Comparison of ENCODE assay signal across 8 cellular contexts in genomic region chr9:15510789-15511575, GRCh38. TPM values are rescaled to one million over a fixed set of nuclear protein-coding genes. Genes with fewer than 3 reads are reported as not detected.
A peak's percentile ranks its signal among the peaks of the same experiment; 100 is the strongest.
DNase-seq lines count a peak whose midpoint lies in the region; ATAC-seq, FAIRE-seq and TF ChIP-seq lines count a peak whose summit lies in the region.

TSS of gene PSIP1 (minus strand) at chr9:15510970. CDS start at chr9:15510188, 782 bp downstream.

- TF ChIP-seq EP300 in HepG2 (IDR thresholded peaks at IDR 0.05; ENCODE audit: low read depth in 2 of 2, low read length in 2 of 2) (no peak), HepG2 (CRISPR knock-in tag; IDR thresholded peaks at IDR 0.05; ENCODE audit: borderline replicate concordance) (no peak)

- intact Hi-C loops in dendritic cell treated with granulocyte-macrophage colony-stimulating factor and Interleukin-4, amounts not matched to agents 40 ng/mL and 50 ng/mL, for 4 days (cut with micrococcal nuclease): loop anchor here (1.0 to 5.0 kb wide), 3 partner anchors 41 to 204 kb away; partner anchors contain the start of genes SNAPC3 and TTC39B
- intact Hi-C loops in HepG2 (cut with micrococcal nuclease; ENCODE audit: unreplicated experiment): loop anchor here (2.0 to 10.0 kb wide), 2 partner anchors 42 to 94 kb away; partner anchors contain the start of gene CCDC171

- H3K9me3 Mint-ChIP-seq in dendritic cell treated with granulocyte-macrophage colony-stimulating factor and Interleukin-4, amounts not matched to agents 40 ng/mL and 50 ng/mL, for 4 days: no peaks in the 10 kb centered on the region

- no peak for FAIRE-seq in HepG2 (lab: Jason Lieb, UNC)

- POLR2A ChIA-PET in HepG2 (lab: Yijun Ruan, JAX): interaction anchor here (0.9 to 1.4 kb wide), 4 partner anchors 15 to 42 kb away, joined by 3 to 13 read pairs (median 4); partner anchors contain the start of gene CCDC171

- WGBS in HepG2 (ENCODE audit: low lambda C conversion rate): under 1% methylated on average over 28 of the region's 72 CpGs

- peak within 1 kb of the TSS; percentile 92 to 98 (median 95) for H3K4me3 ChIP-seq in BLaER1 treated with 17β-estradiol and CSF1 and Interleukin-3, amounts not matched to agents 10 nM and 100 nM
- peak within 1 kb of the TSS; percentile 80 to 96 (median 92) for H3K4me3 ChIP-seq in HepG2 (replicated peaks in 1 of 3; ENCODE audit: insufficient read depth in 1 of 3, low read depth in 2 of 3, low read length in 3 of 3)

- peaks cover 22 to 47% (median 39%) of the 10 kb centered on the region in 10 experiments for H3K4me1 ChIP-seq in BLaER1 treated with 17β-estradiol and CSF1 and Interleukin-3, amounts not matched to agents 10 nM and 100 nM
- H3K4me1 ChIP-seq in HepG2 (ENCODE audit: insufficient read depth, low read length): peaks cover 30% of the 10 kb centered on the region

- no peaks in the 10 kb centered on the region for H3K9me3 ChIP-seq in BLaER1 treated with 17β-estradiol and CSF1 and Interleukin-3, amounts not matched to agents 10 nM and 100 nM (replicated peaks in 1 of 11)
- no peaks in the 10 kb centered on the region for H3K9me3 ChIP-seq in HepG2 (ENCODE audit: low read length)

- H3K27me3 ChIP-seq in BLaER1 treated with 17β-estradiol and CSF1 and Interleukin-3, amounts not matched to agents 10 nM and 100 nM: no peaks in the 10 kb centered on the region
- no peaks in the 10 kb centered on the region; a peak in 1 of 5 replicates for H3K27me3 ChIP-seq in HepG2 (ENCODE audit: control insufficient read depth in 1 of 2, insufficient read depth in 2 of 2, low read length in 2 of 2)

- peak within 1 kb of the TSS; percentile 90 to 99 (median 98) for H3K27ac ChIP-seq in BLaER1 treated with 17β-estradiol and CSF1 and Interleukin-3, amounts not matched to agents 10 nM and 100 nM
- H3K27ac ChIP-seq in HepG2 (ENCODE audit: extremely low read length, insufficient read depth, low read length): peak within 1 kb of the TSS; percentile 94

- peaks cover 17 to 32% (median 23%) of the 10 kb centered on the region in 11 experiments; a peak in 21 of 22 replicates for H3K36me3 ChIP-seq in BLaER1 treated with 17β-estradiol and CSF1 and Interleukin-3, amounts not matched to agents 10 nM and 100 nM
- peaks cover 2 to 7% of the 10 kb centered on the region in 2 experiments; a peak in 2 of 5 replicates for H3K36me3 ChIP-seq in HepG2 (replicated peaks in 1 of 2; ENCODE audit: control insufficient read depth in 1 of 2, insufficient read depth in 2 of 2, low read length in 2 of 2)

- H3K9ac ChIP-seq in BLaER1 treated with 17β-estradiol and CSF1 and Interleukin-3, amounts not matched to agents 10 nM and 100 nM: peak within 1 kb of the TSS; percentile 83 to 98 (median 96)
- peak within 1 kb of the TSS; percentile 92 for H3K9ac ChIP-seq in HepG2 (ENCODE audit: insufficient read depth, low read depth, low read length)

- BruUV-seq in HepG2 (replicated peaks; lab: Mats Ljungman, UMichigan): no TSS peak

- peaks cover 35% of the 10 kb centered on the region for H3K36me3 Mint-ChIP-seq in dendritic cell treated with granulocyte-macrophage colony-stimulating factor and Interleukin-4, amounts not matched to agents 40 ng/mL and 50 ng/mL, for 4 days (ENCODE audit: low read depth)

- in situ Hi-C loops in HepG2 (cut with HindIII; ENCODE audit: extremely low pct_ligation_motif_present, low pct_unique_long_range_greater_than_20kb): no loop called here

- peak; percentile 28; the same call in 1 of the 2 replicates for TF ChIP-seq RAD21 in HepG2 (CRISPR knock-in tag; IDR thresholded peaks at IDR 0.05)

- CTCF ChIA-PET in HepG2 (lab: Yijun Ruan, JAX; ENCODE audit: low intra/inter-chr PET ratio, low total read pairs): no interaction called here

- peak within 1 kb of the TSS; percentile 79 for H2AFZ ChIP-seq in HepG2 (ENCODE audit: low read length)

- peaks cover 19% of the 10 kb centered on the region for H3K79me2 ChIP-seq in HepG2 (ENCODE audit: insufficient read depth, low read length)

- peaks cover 47% of the 10 kb centered on the region for H3K4me1 Mint-ChIP-seq in dendritic cell treated with granulocyte-macrophage colony-stimulating factor and Interleukin-4, amounts not matched to agents 40 ng/mL and 50 ng/mL, for 4 days (ENCODE audit: low read depth)

- H3K4me3 Mint-ChIP-seq in dendritic cell treated with granulocyte-macrophage colony-stimulating factor and Interleukin-4, amounts not matched to agents 40 ng/mL and 50 ng/mL, for 4 days: peak within 1 kb of the TSS; percentile 92

- no peak; the same call in 1 of the 2 replicates for TF ChIP-seq CTCF in HepG2 (CRISPR knock-in tag; IDR thresholded peaks at IDR 0.05)

- no peaks in the 10 kb centered on the region for H3K27me3 Mint-ChIP-seq in dendritic cell treated with granulocyte-macrophage colony-stimulating factor and Interleukin-4, amounts not matched to agents 40 ng/mL and 50 ng/mL, for 4 days

- peak; percentile 76 to 89 for TF ChIP-seq POLR2A in HepG2 (IDR thresholded peaks at IDR 0.05; ENCODE audit: insufficient read depth in 1 of 2, low read depth in 2 of 2, low read length in 2 of 2)

- H3K27ac Mint-ChIP-seq in dendritic cell treated with granulocyte-macrophage colony-stimulating factor and Interleukin-4, amounts not matched to agents 40 ng/mL and 50 ng/mL, for 4 days: peak within 1 kb of the TSS; percentile 99

- ATAC-seq in GM19351 (IDR thresholded peaks at IDR 0.05; ENCODE audit: unreplicated experiment) (peak; percentile 72), HG03520 (IDR thresholded peaks at IDR 0.05; ENCODE audit: unreplicated experiment) (peak; percentile 76), HepG2 (peak; percentile 93)

- DNase-seq in NCI-H526 treated with DMSO at 0.1 percent for 48 hours (lab: John Stamatoyannopoulos, UW) (peak; percentile 98), HepG2 (ENCODE audit: low spot score) (peak; percentile 57)
- peak; percentile 80 for DNase-seq in activated CD4-positive, alpha-beta T cell treated with anti-CD3 and anti-CD28 coated beads, Interleukin-2, amount 50 U/mL, for 1 hour
- peak; percentile 77 to 78 for DNase-seq in stimulated activated CD4-positive, alpha-beta T cell treated with anti-CD3 and anti-CD28 coated beads, Interleukin-2, amount 100 ng/mL, for 48 hours

- H4K20me1 ChIP-seq in BLaER1 treated with 17β-estradiol and CSF1 and Interleukin-3, amounts not matched to agents 10 nM and 100 nM: peaks cover 0 to 34% (median 24%) of the 10 kb centered on the region in 11 experiments; a peak in 14 of 22 replicates
- H4K20me1 ChIP-seq in HepG2 (ENCODE audit: insufficient read depth, low read length): no peaks in the 10 kb centered on the region; the same call in 1 of the 2 replicates

- H3K4me2 ChIP-seq in BLaER1 treated with 17β-estradiol and CSF1 and Interleukin-3, amounts not matched to agents 10 nM and 100 nM: peak within 1 kb of the TSS; percentile 81 to 94 (median 85)
- H3K4me2 ChIP-seq in HepG2 (ENCODE audit: low read depth, low read length): peak within 1 kb of the TSS; percentile 96

TF ChIP-seq in HepG2, 621 proteins besides CTCF, POLR2A, EP300 and RAD21 (continues in another document):
- TF ChIP-seq ELK4 (CRISPR knock-in tag; IDR thresholded peaks at IDR 0.05; ENCODE audit: borderline replicate concordance) (no peak), TRAFD1 (CRISPR knock-in tag; IDR thresholded peaks at IDR 0.05; ENCODE audit: borderline replicate concordance) (no peak), ZNF713 (CRISPR knock-in tag; IDR thresholded peaks at IDR 0.05) (no peak)

RNA-seq across cellular contexts. Expression of gene PSIP1, which starts in this region (rescaled TPM):
- 46.4 and 53.8 TPM in 2 replicates for total RNA-seq in HepG2 (2016; rRNA removed; fragmentation: Illumina TruSeq; extraction: Trizol)
- 6.3 and 7.4 TPM in 2 replicates for total RNA-seq in HepG2 (2016; cell fraction: cytosol; rRNA removed; fragmentation: Illumina TruSeq; extraction: Trizol; ENCODE audit: low read depth)
- 50.2 and 53.9 TPM in 2 replicates for total RNA-seq in HepG2 (2016; cell fraction: insoluble cytoplasmic fraction; rRNA removed; fragmentation: Illumina TruSeq; extraction: Trizol)
- 13.7 and 15.7 TPM in 2 replicates for total RNA-seq in HepG2 (2016; cell fraction: membrane; rRNA removed; fragmentation: Illumina TruSeq; extraction: Trizol)
- 47.1 and 48.0 TPM in 2 replicates for total RNA-seq in HepG2 (2016; cell fraction: nucleus; rRNA removed; fragmentation: Illumina TruSeq; extraction: Trizol)
- polyA plus RNA-seq in HepG2 (2011; rRNA removed): 9.6 and 12.6 TPM in 2 replicates
- 3.4 and 5.6 TPM in 2 replicates for polyA plus RNA-seq in HepG2 (2011; cell fraction: cytosol; rRNA removed)
- polyA plus RNA-seq in HepG2 (2011; cell fraction: nucleus; rRNA removed): 8.4 and 9.1 TPM in 2 replicates
- 29.2 and 39.0 TPM in 2 replicates for polyA plus RNA-seq in HepG2 (2012)
- polyA plus RNA-seq in HepG2 (2016; cell fraction: cytosol; fragmentation: Illumina TruSeq; extraction: Trizol; ENCODE audit: low read depth): 4.6 and 4.9 TPM in 2 replicates
- 71.0 and 75.7 TPM in 2 replicates for polyA plus RNA-seq in HepG2 (2016; cell fraction: insoluble cytoplasmic fraction; fragmentation: Illumina TruSeq; extraction: Trizol; ENCODE audit: low read depth)
- 9.5 TPM in 2 replicates for polyA plus RNA-seq in HepG2 (2016; cell fraction: membrane; fragmentation: Illumina TruSeq; extraction: Trizol; ENCODE audit: low read depth)
- 52.5 and 57.6 TPM in 2 replicates for polyA plus RNA-seq in HepG2 (2016; cell fraction: nucleus; fragmentation: Illumina TruSeq; extraction: Trizol; ENCODE audit: insufficient read depth, low read depth)
- 4.7 and 19.9 TPM in 2 replicates for polyA minus RNA-seq in HepG2 (2011; rRNA and poly(A)+ RNA removed; ENCODE audit: low replicate concordance)
- 10.2 and 13.1 TPM in 2 replicates for polyA minus RNA-seq in HepG2 (2011; cell fraction: cytosol; rRNA and poly(A)+ RNA removed)
- 46.7 and 47.2 TPM in 2 replicates for polyA minus RNA-seq in HepG2 (2011; cell fraction: nucleus; rRNA and poly(A)+ RNA removed)

Comparison
In these comparisons a context has a peak if more than half of its experiments do, and no peak if none do; other contexts are left out.
1. Peak in every context shown above with its lines: DNase-seq, ATAC-seq, H3K4me3 ChIP-seq and H3K27ac ChIP-seq.